ENCODE assay signal across 8 cellular contexts in the genomic region with DNA sequence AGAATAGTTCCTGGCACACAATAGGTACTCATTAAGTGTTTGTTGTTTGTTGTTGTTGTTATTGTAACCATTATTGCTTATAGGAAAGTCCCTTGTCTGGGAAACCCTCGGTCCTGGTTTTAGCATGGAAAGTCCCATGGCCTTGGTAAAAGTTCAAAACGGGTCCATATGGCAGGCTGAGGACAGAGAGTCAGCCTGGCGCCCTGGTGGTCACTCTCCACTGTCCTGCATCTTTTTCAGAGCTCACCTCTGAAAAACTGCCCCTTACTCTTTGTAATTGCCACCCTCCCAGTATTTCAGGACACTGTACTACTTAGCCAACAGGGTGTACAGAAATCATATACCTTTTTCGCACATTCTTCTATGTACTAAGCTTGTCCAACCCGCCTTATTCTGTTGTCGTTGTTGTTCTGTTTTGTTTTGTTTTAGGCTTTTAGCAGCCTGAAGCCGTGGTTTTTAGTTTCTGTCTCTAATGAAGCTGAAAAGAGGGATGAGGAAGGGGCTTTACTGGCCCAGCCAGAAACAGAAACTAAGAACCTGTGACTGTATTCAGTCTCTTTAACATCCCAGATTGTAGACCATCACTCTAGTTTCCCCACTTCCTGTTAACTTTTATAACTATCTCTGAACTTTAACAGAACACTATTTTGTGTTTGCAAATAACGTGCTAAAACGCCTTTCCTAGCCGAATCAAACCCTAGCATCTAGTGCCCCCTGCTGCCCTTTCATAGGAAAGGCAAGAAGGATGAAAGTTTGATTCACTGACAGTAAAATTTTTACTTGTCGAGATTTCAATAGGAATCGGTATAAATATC. TPM values are rescaled to one million over a fixed set of nuclear protein-coding genes. Genes with fewer than 3 reads are reported as not detected.
A peak's percentile ranks its signal among the peaks of the same experiment; 100 is the strongest.
DNase-seq lines count a peak whose midpoint lies in the region; ATAC-seq, FAIRE-seq and TF ChIP-seq lines count a peak whose summit lies in the region.

No MANE protein-coding gene starts in this region.

- no peaks in the 10 kb centered on the region for H3K27me3 ChIP-seq in endothelial cell of umbilical vein (ENCODE audit: control insufficient read depth in 2 of 2, insufficient read depth in 2 of 2, low read length in 2 of 2)

- peaks cover 2% of the 10 kb centered on the region for H3K36me3 Mint-ChIP-seq in activated CD4-positive, alpha-beta memory T cell treated with anti-CD3 and anti-CD28 coated beads, Interleukin-2, amount 10 ng/mL, durations not matched to agents 7 days and 5 days (ENCODE audit: low read depth)

- DNase-seq in AG10803 (ENCODE audit: low read depth) (peak; percentile 78), NCI-H748 treated with DMSO at 0.1 percent for 48 hours (lab: John Stamatoyannopoulos, UW) (peak; percentile 79), endothelial cell of umbilical vein (ENCODE audit: low read depth, low spot score) (peak; percentile 78), mucosa of descending colon (peak in 1 of 3 donors; percentile 41)
- peak; percentile 72 for DNase-seq in activated CD4-positive, alpha-beta memory T cell treated with anti-CD3 and anti-CD28 coated beads, Interleukin-2, amount 10 ng/mL, durations not matched to agents 7 days and 5 days
- peak; percentile 29 for DNase-seq in stimulated activated naive CD4-positive, alpha-beta T cell treated with Interleukin-2 at 50 U/mL for 16 hours (lab: John Stamatoyannopoulos, UW)

- H3K36me3 ChIP-seq in endothelial cell of umbilical vein (ENCODE audit: control insufficient read depth in 2 of 2, extremely low read depth in 1 of 2, insufficient read depth in 2 of 2, low read length in 2 of 2) (no peaks in the 10 kb centered on the region), mucosa of descending colon (ENCODE audit: low read depth) (no peaks in the 10 kb centered on the region)

- POLR2A ChIA-PET in activated CD4-positive, alpha-beta memory T cell treated with anti-CD3 and anti-CD28 coated beads, Interleukin-2, amount 10 ng/mL, durations not matched to agents 7 days and 5 days (lab: Charles Lee), result interaction anchor here (1.1 to 2.0 kb wide), 3 partner anchors 21 to 501 kb away, joined by 3 to 9 read pairs (median 4); no protein-coding TSS in a partner anchor
- POLR2A ChIA-PET in endothelial cell of umbilical vein (lab: Charles Lee), result no interaction called here

- no peak for TF ChIP-seq POLR2A in endothelial cell of umbilical vein (IDR thresholded peaks at IDR 0.05; ENCODE audit: low read depth, low read length)

- peak; percentile 95 for FAIRE-seq in endothelial cell of umbilical vein (lab: Jason Lieb, UNC)

- H3K4me3 Mint-ChIP-seq in activated CD4-positive, alpha-beta memory T cell treated with anti-CD3 and anti-CD28 coated beads, Interleukin-2, amount 10 ng/mL, durations not matched to agents 7 days and 5 days, result no peak overlapping the region

- CTCF ChIA-PET in activated CD4-positive, alpha-beta memory T cell treated with anti-CD3 and anti-CD28 coated beads, Interleukin-2, amount 10 ng/mL, durations not matched to agents 7 days and 5 days (lab: Charles Lee), result interaction anchor here (0.7 to 3.4 kb wide), 17 partner anchors 11 to 505 kb away, joined by 3 to 44 read pairs (median 4); a partner anchor contains a TSS
- CTCF ChIA-PET in endothelial cell of umbilical vein (lab: Charles Lee), result interaction anchor here (0.6 to 4.7 kb wide), 24 partner anchors 9 to 500 kb away, joined by 3 to 100 read pairs (median 6); a partner anchor contains a TSS

- no peaks in the 10 kb centered on the region for H4K20me1 ChIP-seq in endothelial cell of umbilical vein (replicated peaks; ENCODE audit: control insufficient read depth, extremely low read depth, insufficient read depth, low read length)

- peak overlapping the region; percentile 99 for H3K4me2 ChIP-seq in endothelial cell of umbilical vein (ENCODE audit: insufficient read depth, low read length)

- peak; percentile 88 for TF ChIP-seq CTCF in AG10803 (conservative IDR thresholded peaks at IDR 0.05; ENCODE audit: low read length)
- TF ChIP-seq CTCF in endothelial cell of umbilical vein (IDR thresholded peaks at IDR 0.05; ENCODE audit: extremely low read depth in 1 of 2, insufficient read depth in 1 of 2, low read depth in 1 of 2, low read length in 2 of 2), result peak; percentile 55 to 70
- TF ChIP-seq CTCF in mucosa of descending colon (IDR thresholded peaks at IDR 0.05), result peak; percentile 68

- peaks cover 14% of the 10 kb centered on the region for H3K79me2 ChIP-seq in endothelial cell of umbilical vein (ENCODE audit: control insufficient read depth, insufficient read depth, low read length)

- H3K4me1 ChIP-seq in endothelial cell of umbilical vein (ENCODE audit: control insufficient read depth, extremely low read depth, insufficient read depth, low read length) (peaks cover 15% of the 10 kb centered on the region), mucosa of descending colon (ENCODE audit: low read depth) (peaks cover 7% of the 10 kb centered on the region)

- H3K27me3 Mint-ChIP-seq in activated CD4-positive, alpha-beta memory T cell treated with anti-CD3 and anti-CD28 coated beads, Interleukin-2, amount 10 ng/mL, durations not matched to agents 7 days and 5 days, result no peaks in the 10 kb centered on the region

- H3K9me1 ChIP-seq in endothelial cell of umbilical vein (replicated peaks; ENCODE audit: control insufficient read depth, extremely low read depth, insufficient read depth, low read length), result no peaks in the 10 kb centered on the region

- H3K27ac ChIP-seq in endothelial cell of umbilical vein (ENCODE audit: insufficient read depth, low read depth, low read length), result peak overlapping the region; percentile 12

- H3K9ac ChIP-seq in endothelial cell of umbilical vein (replicated peaks; ENCODE audit: extremely low read depth, insufficient read depth, low read length), result peak overlapping the region; percentile 75

- intact Hi-C loops in endothelial cell of umbilical vein (cut with micrococcal nuclease) (loop anchor here (1.0 to 5.0 kb wide), 7 partner anchors 65 to 501 kb away; a partner anchor contains a TSS), mucosa of descending colon (cut with DNase I, micrococcal nuclease) (loop anchor here (2.0 to 10.0 kb wide), 4 partner anchors 69 to 379 kb away; a partner anchor contains a TSS)

- H3K9me3 Mint-ChIP-seq in activated CD4-positive, alpha-beta memory T cell treated with anti-CD3 and anti-CD28 coated beads, Interleukin-2, amount 10 ng/mL, durations not matched to agents 7 days and 5 days, result no peaks in the 10 kb centered on the region

- dilution Hi-C loops in endothelial cell of umbilical vein (cut with MboI; ENCODE audit: extremely low pct_ligation_motif_present, low sequenced_read_pairs), result loop anchor here (10.0 to 25.0 kb wide), 2 partner anchors 276 to 399 kb away; no protein-coding TSS in a partner anchor

- no TSS peak for BruUV-seq in endothelial cell of umbilical vein (replicated peaks; lab: Mats Ljungman, UMichigan)

- H3K9me3 ChIP-seq in endothelial cell of umbilical vein (replicated peaks; ENCODE audit: control insufficient read depth, insufficient read depth, low read length) (no peaks in the 10 kb centered on the region), mucosa of descending colon (no peaks in the 10 kb centered on the region)

- no peak overlapping the region for H3K27ac Mint-ChIP-seq in activated CD4-positive, alpha-beta memory T cell treated with anti-CD3 and anti-CD28 coated beads, Interleukin-2, amount 10 ng/mL, durations not matched to agents 7 days and 5 days

- ATAC-seq in GM18907 (IDR thresholded peaks at IDR 0.05; ENCODE audit: unreplicated experiment), result peak; percentile 51
- peak; percentile 27 for ATAC-seq in HG03442 (IDR thresholded peaks at IDR 0.05; ENCODE audit: unreplicated experiment)
- peak; percentile 68 for ATAC-seq in mucosa of descending colon

- H3K4me1 Mint-ChIP-seq in activated CD4-positive, alpha-beta memory T cell treated with anti-CD3 and anti-CD28 coated beads, Interleukin-2, amount 10 ng/mL, durations not matched to agents 7 days and 5 days, result peaks cover 14% of the 10 kb centered on the region

- H3K4me3 ChIP-seq in AG10803 (ENCODE audit: low read length) (peak overlapping the region; percentile 79), endothelial cell of umbilical vein (replicated peaks in 1 of 3; ENCODE audit: insufficient read depth in 1 of 3, low read depth in 1 of 3, low read length in 3 of 3) (peak overlapping the region; percentile 46 to 92 (median 54)), mucosa of descending colon (no peak overlapping the region)

- peak overlapping the region; percentile 92 for H2AFZ ChIP-seq in endothelial cell of umbilical vein (ENCODE audit: low read depth, low read length)

TF ChIP-seq in endothelial cell of umbilical vein, 7 proteins besides CTCF, POLR2A, EP300 and RAD21:
- TF ChIP-seq GATA2 (IDR thresholded peaks at IDR 0.05; ENCODE audit: insufficient read depth, insufficient read length, low read depth, low read length), result no peak
- TF ChIP-seq, protein P1, sequence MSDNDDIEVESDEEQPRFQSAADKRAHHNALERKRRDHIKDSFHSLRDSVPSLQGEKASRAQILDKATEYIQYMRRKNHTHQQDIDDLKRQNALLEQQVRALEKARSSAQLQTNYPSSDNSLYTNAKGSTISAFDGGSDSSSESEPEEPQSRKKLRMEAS (IDR thresholded peaks at IDR 0.05; ENCODE audit: insufficient read depth, insufficient read length), result no peak
- TF ChIP-seq EZH2 (IDR thresholded peaks at IDR 0.05; ENCODE audit: borderline replicate concordance, low read depth, low read length, severe bottlenecking), result no peak
- TF ChIP-seq FOS (IDR thresholded peaks at IDR 0.05; ENCODE audit: borderline replicate concordance, insufficient read depth, low read length), result no peak
- no peak for TF ChIP-seq MYC (IDR thresholded peaks at IDR 0.05; ENCODE audit: low read depth, low read length)
- TF ChIP-seq JUN (IDR thresholded peaks at IDR 0.05; ENCODE audit: borderline replicate concordance, insufficient read depth, insufficient read length, low read depth), result no peak
- no peak for TF ChIP-seq POLR2AphosphoS5 (IDR thresholded peaks at IDR 0.05; ENCODE audit: insufficient read depth, low read depth, low read length)

RNA-seq across cellular contexts. Expression of a gene that starts 7.6 kb away (rescaled TPM):
- 10 to 100 TPM; 20.9 to 23.5 TPM for total RNA-seq in activated CD4-positive, alpha-beta memory T cell treated with anti-CD3 and anti-CD28 coated beads, Interleukin-2, amount 10 ng/mL, durations not matched to agents 7 days and 5 days
- total RNA-seq in endothelial cell of umbilical vein (19.5 and 22.5 TPM in 2 replicates), mucosa of descending colon (10 to 100 TPM; 14.1 to 18.5 (median 17.7) TPM)
- polyA plus RNA-seq in endothelial cell of umbilical vein, result 21.3 and 33.7 TPM in 2 replicates
- polyA plus RNA-seq in endothelial cell of umbilical vein (2011; cell fraction: cytosol; rRNA removed), result 23.2 and 24.5 TPM in 2 replicates
- polyA plus RNA-seq in endothelial cell of umbilical vein (2011; cell fraction: nucleus; rRNA removed), result 9.4 and 14.3 TPM in 2 replicates
- 21.9 and 31.7 TPM in 2 replicates for polyA plus RNA-seq in endothelial cell of umbilical vein (2012)
- 5.6 and 6.8 TPM in 2 replicates for polyA minus RNA-seq in endothelial cell of umbilical vein
- polyA minus RNA-seq in endothelial cell of umbilical vein (2011; cell fraction: cytosol; rRNA and poly(A)+ RNA removed), result 10.4 TPM
- 1.5 and 2.2 TPM in 2 replicates for polyA minus RNA-seq in endothelial cell of umbilical vein (2011; cell fraction: nucleus; rRNA and poly(A)+ RNA removed)
